ENCODE assay signal across 23 cellular contexts in genomic region chr18:66317243-66318090, GRCh38.
DNase-seq lines count a peak whose midpoint lies in the region; ATAC-seq, FAIRE-seq and TF ChIP-seq lines count a peak whose summit lies in the region.
"Had no signal": no experiment of that assay in that cellular context is flagged by ENCODE, and none has a peak within 500 bp of the region (broad histone marks: within the 10 kb centered on the region; RNA-seq: fewer than 3 reads in every experiment).

No MANE protein-coding gene starts in this region.

- no peaks in the 10 kb centered on the region for H3K9me2 ChIP-seq in SK-N-SH
- no peaks in the 10 kb centered on the region for H3K9me2 ChIP-seq in neural cell (ENCODE audit: insufficient read depth, low read length)

- H4K20me1 ChIP-seq in SK-N-SH (ENCODE audit: insufficient read depth) (no peaks in the 10 kb centered on the region), neural cell (ENCODE audit: insufficient read depth) (no peaks in the 10 kb centered on the region)

- H3K36me3 ChIP-seq in SK-N-SH (replicated peaks in 1 of 2; ENCODE audit: control insufficient read depth in 1 of 2, insufficient read depth in 2 of 2, low read length in 1 of 2) (no peaks in the 10 kb centered on the region), bronchial epithelial cell (ENCODE audit: control insufficient read depth, insufficient read depth, low read length) (no peaks in the 10 kb centered on the region), neural cell (ENCODE audit: insufficient read depth, low read length) (no peaks in the 10 kb centered on the region)

- no peaks in the 10 kb centered on the region for H3K79me2 ChIP-seq in SK-N-SH (ENCODE audit: insufficient read depth)
- H3K79me2 ChIP-seq in neural cell (replicated peaks; ENCODE audit: insufficient read depth, low read length) = no peaks in the 10 kb centered on the region

- intact Hi-C loops in right cardiac atrium (cut with DNase I) = no loop called here

- 0% methylated on average over 1 of the region's 1 CpG for WGBS in SK-N-SH (ENCODE audit: low lambda C conversion rate)
- WGBS in right cardiac atrium = 24% methylated on average over 1 of the region's 1 CpG

- DNase-seq in SK-N-SH (no peak), bronchial epithelial cell (ENCODE audit: low read depth) (peak; percentile 65), NCI-H2107 (lab: John Stamatoyannopoulos, UW) (no peak), NCI-H1092 treated with DMSO at 0.1 percent for 48 hours (lab: John Stamatoyannopoulos, UW) (no peak), iPS-NIHi7 (ENCODE audit: extremely low spot score) (no peak), right cardiac atrium (no peak)
- DNase-seq: C1 segment of cervical spinal cord; DMS 273 treated with DMSO at 0.1 percent for 48 hours; GDM1; KG1; NCI-H1436 treated with DMSO at 0.1 percent for 48 hours; NCI-H2081; NCI-H526 treated with DMSO at 0.1 percent for 48 hours; NK-92 treated with Interleukin-12 subunit alpha and Interleukin-12 subunit beta, amount 100 ng/mL, for 24 hours; OCI-M1; RPMI8226; SW 1271 had no signal

- TF ChIP-seq CTCF in SK-N-SH (IDR thresholded peaks at IDR 0.05) = no peak
- TF ChIP-seq CTCF in bronchial epithelial cell (IDR thresholded peaks at IDR 0.05; ENCODE audit: insufficient read depth, low read length, severe bottlenecking) = no peak
- TF ChIP-seq CTCF in neural cell (IDR thresholded peaks at IDR 0.05; ENCODE audit: poor library complexity, severe bottlenecking) = no peak

- FAIRE-seq in bronchial epithelial cell (lab: Jason Lieb, UNC) = no peak
- FAIRE-seq: A204.1, GM12891, H54, HepG2 had no signal

- no peak overlapping the region for H2AFZ ChIP-seq in SK-N-SH (ENCODE audit: low read depth)
- H2AFZ ChIP-seq in neural cell (ENCODE audit: low read depth, low read length) = no peak overlapping the region

- H3K4me2 ChIP-seq in SK-N-SH (no peak overlapping the region), neural cell (ENCODE audit: low read length) (no peak overlapping the region)

- H3K4me3 ChIP-seq in SK-N-SH (ENCODE audit: low read depth in 2 of 2, low read length in 1 of 2) = no peak overlapping the region
- no peak overlapping the region for H3K4me3 ChIP-seq in bronchial epithelial cell (ENCODE audit: low read depth, low read length)
- no peak overlapping the region for H3K4me3 ChIP-seq in neural cell (ENCODE audit: low read length)
- H3K4me3 ChIP-seq in right cardiac atrium (ENCODE audit: low read length) = no peak overlapping the region

- H3K27me3 ChIP-seq in SK-N-SH (ENCODE audit: insufficient read depth) (no peaks in the 10 kb centered on the region), bronchial epithelial cell (ENCODE audit: control insufficient read depth, insufficient read depth, low read length) (no peaks in the 10 kb centered on the region), neural cell (ENCODE audit: insufficient read depth, low read depth, low read length) (no peaks in the 10 kb centered on the region), right cardiac atrium (ENCODE audit: control insufficient read depth, insufficient read depth) (no peaks in the 10 kb centered on the region)

- no peak for ATAC-seq in SK-N-SH treated with all-trans-retinoic acid at 6 μM for 48 hours
- no peak for ATAC-seq in right cardiac atrium
- ATAC-seq: HepG2 had no signal

- CTCF ChIA-PET in SK-N-SH (lab: Yijun Ruan, JAX) = no interaction called here

- H3F3A ChIP-seq in SK-N-SH (replicated peaks; ENCODE audit: insufficient read depth) (no peaks in the 10 kb centered on the region), neural cell (ENCODE audit: insufficient read depth, low read length, poor library complexity, severe bottlenecking) (no peaks in the 10 kb centered on the region)

- TF ChIP-seq EP300 in SK-N-SH (IDR thresholded peaks at IDR 0.05; ENCODE audit: borderline replicate concordance in 1 of 2, low read depth in 1 of 2, low read length in 1 of 2) = no peak
- TF ChIP-seq EP300 in neural cell (conservative IDR thresholded peaks at IDR 0.05; ENCODE audit: poor library complexity, severe bottlenecking) = no peak

- H3K9ac ChIP-seq in SK-N-SH (no peak overlapping the region), neural cell (ENCODE audit: low read length) (no peak overlapping the region)

- H3K27ac ChIP-seq in SK-N-SH (ENCODE audit: low read depth in 2 of 2, low read length in 1 of 2) (no peak overlapping the region), neural cell (ENCODE audit: low read length) (peak overlapping the region; percentile 18), right cardiac atrium (ENCODE audit: low read length) (no peak overlapping the region)

- no peaks in the 10 kb centered on the region for H3K4me1 ChIP-seq in SK-N-SH (ENCODE audit: control insufficient read depth in 1 of 2, insufficient read depth in 2 of 2, low read depth in 1 of 2, low read length in 1 of 2)
- H3K4me1 ChIP-seq in right cardiac atrium (ENCODE audit: control insufficient read depth, insufficient read depth, low read length) = no peaks in the 10 kb centered on the region

- POLR2A ChIA-PET in SK-N-SH (lab: Yijun Ruan, JAX) = no interaction called here

- TF ChIP-seq RAD21 in SK-N-SH (IDR thresholded peaks at IDR 0.05; ENCODE audit: low read length) = no peak
- TF ChIP-seq RAD21 in neural cell (conservative IDR thresholded peaks at IDR 0.05) = no peak

- no peaks in the 10 kb centered on the region for H3K9me3 ChIP-seq in SK-N-SH
- H3K9me3 ChIP-seq in neural cell (ENCODE audit: low read length) = no peaks in the 10 kb centered on the region
- no peaks in the 10 kb centered on the region for H3K9me3 ChIP-seq in right cardiac atrium (ENCODE audit: control insufficient read depth, low read length)

TF ChIP-seq in SK-N-SH treated with all-trans-retinoic acid at 6 μM for 48 hours, 23 proteins besides CTCF, POLR2A, EP300 and RAD21:
- TF ChIP-seq POU6F1 (CRISPR knock-in tag; IDR thresholded peaks at IDR 0.05; ENCODE audit: borderline replicate concordance, low read depth) (no peak), ISL1 (CRISPR knock-in tag; IDR thresholded peaks at IDR 0.05) (0 out of 2 replicates have a peak, but pooled peaks have one; percentile 13)
TF ChIP-seq in SK-N-SH treated with all-trans-retinoic acid at 6 μM for 48 hours: peak in this region for 1.

TF ChIP-seq in SK-N-SH, 30 proteins besides CTCF, POLR2A, EP300 and RAD21 (continues in another document):
- TF ChIP-seq ELF1 (IDR thresholded peaks at IDR 0.05) (no peak), POLR2AphosphoS5 (IDR thresholded peaks at IDR 0.05; ENCODE audit: low read depth, low read length) (no peak), PBX3 (IDR thresholded peaks at IDR 0.05) (no peak), GABPA (IDR thresholded peaks at IDR 0.05; ENCODE audit: low read depth) (no peak), FOXM1 (IDR thresholded peaks at IDR 0.05; ENCODE audit: low read depth) (no peak), MEF2A (IDR thresholded peaks at IDR 0.05; ENCODE audit: borderline replicate concordance, low read depth) (no peak), TCF12 (IDR thresholded peaks at IDR 0.05) (no peak), NFIC (IDR thresholded peaks at IDR 0.05; ENCODE audit: borderline replicate concordance) (no peak), RXRA (IDR thresholded peaks at IDR 0.05; ENCODE audit: borderline replicate concordance, low read depth) (no peak), SIN3A (IDR thresholded peaks at IDR 0.05; ENCODE audit: borderline replicate concordance, low read depth, low read length) (no peak), EZH2phosphoT487 (IDR thresholded peaks at IDR 0.05; ENCODE audit: borderline replicate concordance, low read depth) (no peak), NRF1 (IDR thresholded peaks at IDR 0.05; ENCODE audit: low read depth, low read length) (no peak)

TF ChIP-seq in neural cell, 6 proteins besides CTCF, POLR2A, EP300 and RAD21:
- TF ChIP-seq MXI1 (conservative IDR thresholded peaks at IDR 0.05; ENCODE audit: poor library complexity, severe bottlenecking) (no peak), TAF1 (IDR thresholded peaks at IDR 0.05; ENCODE audit: low read depth) (no peak), POLR2AphosphoS5 (IDR thresholded peaks at IDR 0.05) (no peak), SMC3 (conservative IDR thresholded peaks at IDR 0.05; ENCODE audit: poor library complexity) (no peak), EZH2 (IDR thresholded peaks at IDR 0.05; ENCODE audit: borderline replicate concordance, insufficient read depth, low read length, poor library complexity, severe bottlenecking) (no peak)
- TF ChIP-seq, protein P1, sequence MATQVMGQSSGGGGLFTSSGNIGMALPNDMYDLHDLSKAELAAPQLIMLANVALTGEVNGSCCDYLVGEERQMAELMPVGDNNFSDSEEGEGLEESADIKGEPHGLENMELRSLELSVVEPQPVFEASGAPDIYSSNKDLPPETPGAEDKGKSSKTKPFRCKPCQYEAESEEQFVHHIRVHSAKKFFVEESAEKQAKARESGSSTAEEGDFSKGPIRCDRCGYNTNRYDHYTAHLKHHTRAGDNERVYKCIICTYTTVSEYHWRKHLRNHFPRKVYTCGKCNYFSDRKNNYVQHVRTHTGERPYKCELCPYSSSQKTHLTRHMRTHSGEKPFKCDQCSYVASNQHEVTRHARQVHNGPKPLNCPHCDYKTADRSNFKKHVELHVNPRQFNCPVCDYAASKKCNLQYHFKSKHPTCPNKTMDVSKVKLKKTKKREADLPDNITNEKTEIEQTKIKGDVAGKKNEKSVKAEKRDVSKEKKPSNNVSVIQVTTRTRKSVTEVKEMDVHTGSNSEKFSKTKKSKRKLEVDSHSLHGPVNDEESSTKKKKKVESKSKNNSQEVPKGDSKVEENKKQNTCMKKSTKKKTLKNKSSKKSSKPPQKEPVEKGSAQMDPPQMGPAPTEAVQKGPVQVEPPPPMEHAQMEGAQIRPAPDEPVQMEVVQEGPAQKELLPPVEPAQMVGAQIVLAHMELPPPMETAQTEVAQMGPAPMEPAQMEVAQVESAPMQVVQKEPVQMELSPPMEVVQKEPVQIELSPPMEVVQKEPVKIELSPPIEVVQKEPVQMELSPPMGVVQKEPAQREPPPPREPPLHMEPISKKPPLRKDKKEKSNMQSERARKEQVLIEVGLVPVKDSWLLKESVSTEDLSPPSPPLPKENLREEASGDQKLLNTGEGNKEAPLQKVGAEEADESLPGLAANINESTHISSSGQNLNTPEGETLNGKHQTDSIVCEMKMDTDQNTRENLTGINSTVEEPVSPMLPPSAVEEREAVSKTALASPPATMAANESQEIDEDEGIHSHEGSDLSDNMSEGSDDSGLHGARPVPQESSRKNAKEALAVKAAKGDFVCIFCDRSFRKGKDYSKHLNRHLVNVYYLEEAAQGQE (IDR thresholded peaks at IDR 0.05; ENCODE audit: borderline replicate concordance) = no peak
TF ChIP-seq in neural cell: peak in this region for 0.
